Comparison of ENCODE assay signal across 14 cellular contexts in the genomic region with DNA sequence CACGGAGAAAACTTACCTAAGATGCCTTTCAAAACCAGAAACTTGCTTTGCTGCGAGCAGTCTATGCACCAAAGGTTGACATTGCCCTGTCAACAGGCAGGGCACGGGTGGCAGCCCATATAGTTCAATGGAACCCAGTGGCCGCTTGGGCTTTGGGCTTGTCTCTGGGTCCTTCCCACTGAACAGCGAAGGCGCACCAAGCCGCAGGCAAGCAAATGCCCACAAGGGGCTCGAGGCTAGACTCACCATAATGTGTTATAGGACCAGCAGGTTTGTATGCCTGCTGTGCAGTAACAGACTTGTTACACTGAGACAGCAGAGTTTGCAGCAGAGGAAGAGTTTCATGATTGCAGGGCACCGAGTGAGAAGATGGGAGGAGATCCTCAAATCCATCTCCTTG. TPM values are rescaled to one million over a fixed set of nuclear protein-coding genes. Genes with fewer than 3 reads are reported as not detected.
A peak's percentile ranks its signal among the peaks of the same experiment; 100 is the strongest.
DNase-seq lines count a peak whose midpoint lies in the region; TF ChIP-seq lines count a peak whose summit lies in the region.
"Had no signal": no experiment of that assay in that cellular context is flagged by ENCODE, and none has a peak within 500 bp of the region (broad histone marks: within the 10 kb centered on the region; RNA-seq: fewer than 3 reads in every experiment).

No MANE protein-coding gene starts in this region.

- no peak for TF ChIP-seq EP300 in ovary (IDR thresholded peaks at IDR 0.05)

- 92 to 93% (median 92%) methylated on average over 9 of the region's 9 CpGs for WGBS in ovary, 3 donors

- TF ChIP-seq CTCF in ovary (IDR thresholded peaks at IDR 0.05), result no peak

- no peak for TF ChIP-seq POLR2A in ovary (IDR thresholded peaks at IDR 0.05)

- no peaks in the 10 kb centered on the region for H3K4me1 ChIP-seq in ovary (ENCODE audit: insufficient read depth)
- H3K4me1 ChIP-seq: upper lobe of left lung had no signal

- H3K4me3 ChIP-seq in ovary, result no peak overlapping the region
- H3K4me3 ChIP-seq: upper lobe of left lung had no signal

- H3K27ac ChIP-seq in ovary, result no peak overlapping the region
- H3K27ac ChIP-seq: HL-60, upper lobe of left lung had no signal

- H3K27me3 ChIP-seq in ovary, result no peaks in the 10 kb centered on the region
- H3K27me3 ChIP-seq: upper lobe of left lung had no signal

- H3K36me3 ChIP-seq in ovary, result no peaks in the 10 kb centered on the region
- H3K36me3 ChIP-seq: upper lobe of left lung had no signal

- H3K9me3 ChIP-seq in ovary, result no peaks in the 10 kb centered on the region
- H3K9me3 ChIP-seq: upper lobe of left lung had no signal

- peak; percentile 15 for DNase-seq in NCI-H82 (lab: John Stamatoyannopoulos, UW)
- no peak for DNase-seq in NCI-H82 treated with DMSO at 0.1 percent for 48 hours (lab: John Stamatoyannopoulos, UW; ENCODE audit: unreplicated experiment)
- DNase-seq in NAMALWA (ENCODE audit: low spot score), result peak; percentile 43
- DNase-seq in iPS-NIHi7 (ENCODE audit: extremely low spot score), result peak; percentile 43
- no peak for DNase-seq in ovary
- DNase-seq in GM19238 (ENCODE audit: insufficient read length, low spot score), result no peak
- DNase-seq: CD4-positive, CD25-positive, alpha-beta regulatory T cell; cortex of kidney; NCI-H1694; NCI-H510A; occipital lobe; stimulated activated CD4-positive, alpha-beta T cell treated with anti-CD3 and anti-CD28 coated beads, Interleukin-4, amount 100 ng/mL, for 4 hours; upper lobe of left lung had no signal

- intact Hi-C loops in ovary (cut with DNase I), result no loop called here

RNA-seq across cellular contexts. Expression of a gene that starts 20.3 kb away (rescaled TPM):
- 10 to 100 TPM; 16.4 to 62.7 (median 35.6) TPM for total RNA-seq in ovary
- polyA plus RNA-seq in ovary, result 100 to 1,000 TPM in 1 of 2 donors, under 1 TPM in 1; 0.48 to 211 TPM

RNA-seq across cellular contexts. Expression of a gene that starts 24.1 kb away (rescaled TPM):
- 1 to 10 TPM in 2 of 7 donors, under 1 TPM in 2, not detected in 3; 0.87 to 2.2 (median 1.1) TPM for total RNA-seq in ovary
- polyA plus RNA-seq in ovary, result 1 to 10 TPM in 1 of 2 donors, under 1 TPM in 1; 0.46 to 1.4 TPM

RNA-seq across cellular contexts. Expression of a gene that starts 24.9 kb away (rescaled TPM):
- total RNA-seq in ovary, result 10 to 100 TPM; 19.9 to 52.9 (median 32.6) TPM
- polyA plus RNA-seq in ovary, result 10 to 100 TPM; 57.5 to 84.5 TPM

RNA-seq across cellular contexts. Expression of a gene that starts 56.4 kb away (rescaled TPM):
- 10 to 100 TPM; 25.7 to 38.3 (median 33.5) TPM for total RNA-seq in ovary
- polyA plus RNA-seq in ovary, result 10 to 100 TPM; 33.0 to 58.9 TPM

Comparison
In these comparisons a context has a peak if more than half of its experiments do, and no peak if none do; other contexts are left out.
1. DNase-seq: peak in NCI-H82 (single experiment), NAMALWA (single experiment) and iPS-NIHi7 (single experiment); none in NCI-H82 treated with DMSO at 0.1 percent for 48 hours (single experiment), ovary (0 of 5) and GM19238 (single experiment).